In genomic region chr2:88620015-88620414, GRCh38 we compare ENCODE assay signal across 1 cellular context.
TF ChIP-seq lines count a peak whose summit lies in the region.

No MANE protein-coding gene starts in this region.

TF ChIP-seq in SK-N-SH, 30 proteins besides CTCF, POLR2A, EP300 and RAD21 (continued from another document):
- no peak for TF ChIP-seq USF1 (IDR thresholded peaks at IDR 0.05; ENCODE audit: borderline replicate concordance, low read depth)
- TF ChIP-seq ELF1 (IDR thresholded peaks at IDR 0.05): no peak
- TF ChIP-seq MEF2A (IDR thresholded peaks at IDR 0.05; ENCODE audit: borderline replicate concordance, low read depth): no peak
